Comparison of ENCODE assay signal across 23 cellular contexts in the genomic region with DNA sequence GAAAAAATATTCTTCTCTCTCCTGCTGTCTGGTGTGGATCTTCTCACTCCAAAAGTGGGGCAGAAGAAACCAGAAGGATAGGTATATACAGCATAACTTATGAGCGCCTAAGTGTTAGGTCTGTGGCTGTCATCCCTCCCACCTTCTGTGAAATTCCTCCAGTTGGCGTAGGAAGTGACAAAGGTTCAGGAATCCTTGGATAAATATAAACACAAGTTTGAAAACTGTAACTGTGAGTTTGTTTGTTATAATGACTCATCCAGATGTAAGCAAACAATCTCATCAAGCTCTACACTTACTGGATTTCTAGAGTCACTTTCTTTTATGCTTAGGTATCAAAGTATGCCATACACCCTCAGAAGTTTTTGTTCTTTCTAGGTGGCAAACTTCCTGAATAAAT.
DNase-seq lines count a peak whose midpoint lies in the region; ATAC-seq, FAIRE-seq and TF ChIP-seq lines count a peak whose summit lies in the region.
"Had no signal": no experiment of that assay in that cellular context is flagged by ENCODE, and none has a peak within 500 bp of the region (broad histone marks: within the 10 kb centered on the region; RNA-seq: fewer than 3 reads in every experiment).

No MANE protein-coding gene starts in this region.

- no peaks in the 10 kb centered on the region for H3F3A ChIP-seq in neural progenitor cell (ENCODE audit: low read depth)

- H3K36me3 ChIP-seq in bronchial epithelial cell (ENCODE audit: control insufficient read depth, insufficient read depth, low read length), result no peaks in the 10 kb centered on the region
- no peaks in the 10 kb centered on the region for H3K36me3 ChIP-seq in mesendoderm (ENCODE audit: control insufficient read depth, insufficient read depth, low read length)
- no peaks in the 10 kb centered on the region for H3K36me3 ChIP-seq in body of pancreas (replicated peaks in 1 of 2; ENCODE audit: insufficient read depth in 1 of 2, low read depth in 2 of 2)
- no peaks in the 10 kb centered on the region for H3K36me3 ChIP-seq in neural progenitor cell
- H3K36me3 ChIP-seq: Peyer's patch, stomach had no signal

- TF ChIP-seq CTCF in bronchial epithelial cell (IDR thresholded peaks at IDR 0.05; ENCODE audit: insufficient read depth, low read length, severe bottlenecking) (no peak), body of pancreas (IDR thresholded peaks at IDR 0.05) (no peak), neural progenitor cell (IDR thresholded peaks at IDR 0.05) (no peak)

- H3K4me2 ChIP-seq in mesendoderm (ENCODE audit: low read length) (no peak overlapping the region), neural progenitor cell (no peak overlapping the region)

- no peak for TF ChIP-seq POLR2A in body of pancreas (IDR thresholded peaks at IDR 0.05)

- H3K36me3 Mint-ChIP-seq in neural progenitor cell, result peaks cover 3% of the 10 kb centered on the region
- H3K36me3 Mint-ChIP-seq: activated naive CD8-positive, alpha-beta T cell treated with anti-CD3 and anti-CD28 coated beads, Interleukin-2, amount 10 ng/mL, durations not matched to agents 7 days and 5 days had no signal

- no peak overlapping the region for H3K56ac ChIP-seq in mesendoderm (ENCODE audit: low read length)

- H2AFZ ChIP-seq in neural progenitor cell (replicated peaks), result no peak overlapping the region

- no peak overlapping the region for H4K8ac ChIP-seq in mesendoderm (ENCODE audit: low read depth, low read length)

- no peak overlapping the region for H3K9ac ChIP-seq in mesendoderm (ENCODE audit: low read length)
- no peak overlapping the region for H3K9ac ChIP-seq in neural progenitor cell

- no peak overlapping the region for H2BK120ac ChIP-seq in mesendoderm (ENCODE audit: low read depth, low read length)

- intact Hi-C loops in body of pancreas (cut with DNase I), result no loop called here

- H3K27ac ChIP-seq in mesendoderm (ENCODE audit: low read depth, low read length), result no peak overlapping the region
- H3K27ac ChIP-seq in body of pancreas, result no peak overlapping the region
- H3K27ac ChIP-seq in neural progenitor cell, result no peak overlapping the region
- H3K27ac ChIP-seq: Peyer's patch, stomach had no signal

- H3K79me2 ChIP-seq in mesendoderm (ENCODE audit: control insufficient read depth, insufficient read depth, low read length) (no peaks in the 10 kb centered on the region), neural progenitor cell (ENCODE audit: low read depth) (no peaks in the 10 kb centered on the region)

- H3K27me3 ChIP-seq in bronchial epithelial cell (ENCODE audit: control insufficient read depth, insufficient read depth, low read length), result no peaks in the 10 kb centered on the region
- H3K27me3 ChIP-seq in mesendoderm (ENCODE audit: insufficient read depth, low read length, poor library complexity), result no peaks in the 10 kb centered on the region
- H3K27me3 ChIP-seq in body of pancreas, result no peaks in the 10 kb centered on the region
- H3K27me3 ChIP-seq in neural progenitor cell, result no peaks in the 10 kb centered on the region
- H3K27me3 ChIP-seq: Peyer's patch, stomach had no signal

- peak; percentile 26 for DNase-seq in EL
- DNase-seq in LoVo (ENCODE audit: low spot score), result peak; percentile 16
- DNase-seq in bronchial epithelial cell (ENCODE audit: low read depth), result peak; percentile 92
- DNase-seq in mesendoderm, result peak; percentile 66
- DNase-seq in NCI-H1436 (lab: John Stamatoyannopoulos, UW), result no peak
- DNase-seq in body of pancreas, result no peak
- DNase-seq in SK-N-DZ (ENCODE audit: low spot score), result no peak
- no peak for DNase-seq in neural progenitor cell (ENCODE audit: low spot score)
- DNase-seq: activated CD8-positive, alpha-beta T cell treated with anti-CD3 and anti-CD28 coated beads for 36 hours; activated naive CD8-positive, alpha-beta T cell treated with anti-CD3 and anti-CD28 coated beads, Interleukin-2, amount 10 ng/mL, durations not matched to agents 7 days and 5 days; activated T-cell treated with anti-CD3 and anti-CD28 coated beads, Interleukin-2, amount 50 U/mL, for 72 hours; caudate nucleus; effector CD4-positive, alpha-beta T cell; left cardiac atrium; NCI-H1105; NCI-H2171; NCI-H774; nucleus accumbens; Peyer's patch; stimulated activated CD4-positive, alpha-beta T cell treated with anti-CD3 and anti-CD28 coated beads, Interleukin-2, amount 100 ng/mL, for 24 hours; stomach had no signal

- no peak overlapping the region for H3K4me3 Mint-ChIP-seq in neural progenitor cell
- H3K4me3 Mint-ChIP-seq: activated CD8-positive, alpha-beta T cell treated with anti-CD3 and anti-CD28 coated beads for 36 hours; activated naive CD8-positive, alpha-beta T cell treated with anti-CD3 and anti-CD28 coated beads, Interleukin-2, amount 10 ng/mL, durations not matched to agents 7 days and 5 days; activated T-cell treated with anti-CD3 and anti-CD28 coated beads, Interleukin-2, amount 50 U/mL, for 72 hours had no signal

- FAIRE-seq in bronchial epithelial cell (lab: Jason Lieb, UNC), result no peak
- FAIRE-seq: K562 had no signal

- no peak overlapping the region for H3K27ac Mint-ChIP-seq in neural progenitor cell
- H3K27ac Mint-ChIP-seq: activated CD8-positive, alpha-beta T cell treated with anti-CD3 and anti-CD28 coated beads for 36 hours; activated naive CD8-positive, alpha-beta T cell treated with anti-CD3 and anti-CD28 coated beads, Interleukin-2, amount 10 ng/mL, durations not matched to agents 7 days and 5 days; activated T-cell treated with anti-CD3 and anti-CD28 coated beads, Interleukin-2, amount 50 U/mL, for 72 hours had no signal

- no peak overlapping the region for H2AK5ac ChIP-seq in mesendoderm (ENCODE audit: low read length)

- no peaks in the 10 kb centered on the region for H4K20me1 ChIP-seq in neural progenitor cell (ENCODE audit: low read depth)

- peaks cover 4% of the 10 kb centered on the region for H3K4me1 Mint-ChIP-seq in neural progenitor cell
- H3K4me1 Mint-ChIP-seq: activated naive CD8-positive, alpha-beta T cell treated with anti-CD3 and anti-CD28 coated beads, Interleukin-2, amount 10 ng/mL, durations not matched to agents 7 days and 5 days had no signal

- H3K79me1 ChIP-seq in mesendoderm (ENCODE audit: low read length), result no peaks in the 10 kb centered on the region

- no peak overlapping the region for H2BK5ac ChIP-seq in mesendoderm (ENCODE audit: low read length)

- no peak overlapping the region for H3K4me3 ChIP-seq in bronchial epithelial cell (ENCODE audit: low read depth, low read length)
- H3K4me3 ChIP-seq in mesendoderm (ENCODE audit: low read length), result no peak overlapping the region
- H3K4me3 ChIP-seq in body of pancreas, result no peak overlapping the region
- H3K4me3 ChIP-seq in neural progenitor cell, result no peak overlapping the region
- H3K4me3 ChIP-seq: K562, Peyer's patch, stomach had no signal

- H3K18ac ChIP-seq in mesendoderm (ENCODE audit: low read length), result no peak overlapping the region

- no peak overlapping the region for H3K23ac ChIP-seq in mesendoderm (ENCODE audit: low read length)

- H4K5ac ChIP-seq in mesendoderm (ENCODE audit: low read length), result no peak overlapping the region

- H3K4ac ChIP-seq in mesendoderm (ENCODE audit: low read depth, low read length), result no peak overlapping the region

- ATAC-seq in body of pancreas, result no peak
- ATAC-seq: activated CD8-positive, alpha-beta T cell treated with anti-CD3 and anti-CD28 coated beads for 36 hours; activated T-cell treated with anti-CD3 and anti-CD28 coated beads, Interleukin-2, amount 50 U/mL, for 72 hours; K562; left cardiac atrium; sciatic nerve had no signal

- no peaks in the 10 kb centered on the region for H3K4me1 ChIP-seq in mesendoderm (ENCODE audit: control insufficient read depth, low read depth, low read length)
- H3K4me1 ChIP-seq in body of pancreas, result no peaks in the 10 kb centered on the region
- H3K4me1 ChIP-seq in neural progenitor cell, result peaks cover 2% of the 10 kb centered on the region
- H3K4me1 ChIP-seq: Peyer's patch, stomach had no signal

- H3K27me3 Mint-ChIP-seq in neural progenitor cell (ENCODE audit: insufficient read depth, low read depth), result no peaks in the 10 kb centered on the region
- H3K27me3 Mint-ChIP-seq: activated CD8-positive, alpha-beta T cell treated with anti-CD3 and anti-CD28 coated beads for 36 hours; activated naive CD8-positive, alpha-beta T cell treated with anti-CD3 and anti-CD28 coated beads, Interleukin-2, amount 10 ng/mL, durations not matched to agents 7 days and 5 days had no signal

- H3K9me3 ChIP-seq in body of pancreas, result no peaks in the 10 kb centered on the region
- no peaks in the 10 kb centered on the region for H3K9me3 ChIP-seq in neural progenitor cell (ENCODE audit: low read depth)

- no CpG with 5 or more reads among the region's 2 CpGs for WGBS in mesendoderm (ENCODE audit: extremely low coverage, insufficient coverage, low lambda C conversion rate)
- WGBS in body of pancreas, 2 donors, result 56 to 61% methylated on average over 2 of the region's 2 CpGs

- no peak overlapping the region for H2BK15ac ChIP-seq in mesendoderm (replicated peaks; ENCODE audit: low read depth)

- H3K9me3 Mint-ChIP-seq in neural progenitor cell, result peaks cover 11% of the 10 kb centered on the region

Comparison
In these comparisons a context has a peak if more than half of its experiments do, and no peak if none do; other contexts are left out.
1. DNase-seq: peak in EL (single experiment), LoVo (single experiment), bronchial epithelial cell (single experiment) and mesendoderm (single experiment); none in NCI-H1436 (single experiment), body of pancreas (0 of 4), SK-N-DZ (single experiment) and neural progenitor cell (single experiment).